In the genomic region with DNA sequence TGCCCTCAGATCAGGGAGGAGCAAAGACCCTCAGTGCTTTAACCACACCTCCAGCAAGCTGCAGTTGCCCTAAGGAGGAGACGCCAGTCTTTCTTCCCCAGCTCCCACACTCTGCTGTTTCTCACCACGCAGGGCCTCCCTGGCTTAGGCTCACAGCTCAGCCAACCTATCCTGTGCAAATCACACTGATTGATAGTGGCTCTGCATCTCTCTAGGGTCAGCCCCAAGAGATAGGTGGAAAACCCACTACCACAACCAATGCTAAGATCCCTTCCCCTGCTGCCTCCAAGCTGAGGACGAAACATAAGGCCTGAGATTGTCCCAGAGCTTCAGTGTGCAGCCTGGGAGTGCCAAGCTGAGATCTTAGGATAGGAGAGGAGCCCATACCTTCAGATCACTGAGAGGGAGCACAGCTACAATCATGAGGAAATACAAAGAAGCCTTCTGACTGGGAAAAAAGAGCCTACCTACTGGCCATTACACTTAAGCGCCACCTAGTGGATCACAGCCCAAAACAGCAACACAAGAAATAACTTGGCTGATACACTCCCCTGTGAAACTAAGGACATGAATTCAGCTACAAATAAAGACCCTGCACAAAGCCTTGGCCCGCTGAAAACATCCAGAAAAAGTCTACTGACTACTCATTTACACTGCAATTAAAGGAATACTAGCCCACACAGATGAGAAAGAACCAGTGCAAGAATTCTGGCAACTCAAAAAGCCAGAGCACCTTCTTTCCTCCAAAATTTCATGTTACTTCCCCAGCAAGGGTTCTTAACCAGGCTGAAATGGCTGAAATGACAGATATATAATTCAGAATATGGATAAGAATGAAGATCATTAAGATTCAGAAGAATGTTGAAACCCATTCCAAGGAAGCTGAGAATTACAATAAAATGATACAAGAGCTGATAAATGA, we compare ENCODE assay signal across 8 cellular contexts.
DNase-seq lines count a peak whose midpoint lies in the region; ATAC-seq, FAIRE-seq and TF ChIP-seq lines count a peak whose summit lies in the region.

No MANE protein-coding gene starts in this region.

- 36 to 41% methylated on average over 5 of the region's 5 CpGs for WGBS in pancreas, 2 donors
- WGBS in spleen, 5 donors = 47 to 57% (median 54%) methylated on average over 5 of the region's 5 CpGs

- no peaks in the 10 kb centered on the region for H3K27me3 ChIP-seq in pancreas
- H3K27me3 ChIP-seq in spleen (replicated peaks in 1 of 7) = no peaks in the 10 kb centered on the region

- H3K4me1 ChIP-seq in pancreas (no peaks in the 10 kb centered on the region), spleen (no peaks in the 10 kb centered on the region)

- FAIRE-seq in pancreas (lab: Jason Lieb, UNC) = no peak

- H3K9me3 ChIP-seq in pancreas = no peaks in the 10 kb centered on the region
- H3K9me3 ChIP-seq in spleen = peaks cover 0 to 6% (median 0%) of the 10 kb centered on the region in 8 donors

- H3K4me3 Mint-ChIP-seq in activated CD8-positive, alpha-beta memory T cell treated with anti-CD3 and anti-CD28 coated beads, Interleukin-2, amount 10 ng/mL, durations not matched to agents 7 days and 5 days = no peak overlapping the region

- CTCF ChIA-PET in activated CD8-positive, alpha-beta memory T cell treated with anti-CD3 and anti-CD28 coated beads, Interleukin-2, amount 10 ng/mL, durations not matched to agents 7 days and 5 days (lab: Charles Lee) = interaction anchor here (0.9 to 1.8 kb wide), 4 partner anchors 8 to 356 kb away, joined by 3 to 7 read pairs (median 4); no protein-coding TSS in a partner anchor

- H3K4me3 ChIP-seq in pancreas = no peak overlapping the region
- H3K4me3 ChIP-seq in spleen = no peak overlapping the region

- intact Hi-C loops in pancreas (cut with DNase I) (loop anchor here in 1 of 3 donors (10.0 kb wide), 1 partner anchor 358 kb away; no protein-coding TSS in a partner anchor), spleen (cut with DNase I; ENCODE audit: low total_unique reads) (no loop called here)

- H3K9me3 Mint-ChIP-seq in activated CD8-positive, alpha-beta memory T cell treated with anti-CD3 and anti-CD28 coated beads, Interleukin-2, amount 10 ng/mL, durations not matched to agents 7 days and 5 days (ENCODE audit: low read depth) = no peaks in the 10 kb centered on the region

- no peaks in the 10 kb centered on the region for H3K36me3 Mint-ChIP-seq in activated CD8-positive, alpha-beta memory T cell treated with anti-CD3 and anti-CD28 coated beads, Interleukin-2, amount 10 ng/mL, durations not matched to agents 7 days and 5 days

- TF ChIP-seq CTCF in LNCAP (IDR thresholded peaks at IDR 0.05) (peak; percentile 76), pancreas (IDR thresholded peaks at IDR 0.05) (peak in 3 of 4 donors; percentile 45 to 50 (median 47)), spleen (IDR thresholded peaks at IDR 0.05 in 8 of 11, conservative IDR thresholded peaks at IDR 0.05 in 3 of 11) (peak in 5 of 11 experiments; percentile 16 to 39 (median 33))

- no peak for ATAC-seq in activated CD8-positive, alpha-beta memory T cell treated with anti-CD3 and anti-CD28 coated beads, Interleukin-2, amount 10 ng/mL, durations not matched to agents 7 days and 5 days
- ATAC-seq in GM21717 (IDR thresholded peaks at IDR 0.05; ENCODE audit: unreplicated experiment) = peak; percentile 63
- peak in 3 of 4 donors; percentile 68 to 78 (median 73) for ATAC-seq in pancreas

- no peaks in the 10 kb centered on the region for H3K4me1 Mint-ChIP-seq in activated CD8-positive, alpha-beta memory T cell treated with anti-CD3 and anti-CD28 coated beads, Interleukin-2, amount 10 ng/mL, durations not matched to agents 7 days and 5 days

- no peak overlapping the region for H3K27ac ChIP-seq in pancreas
- H3K27ac ChIP-seq in spleen = no peak overlapping the region

- H3K36me3 ChIP-seq in pancreas (no peaks in the 10 kb centered on the region), spleen (no peaks in the 10 kb centered on the region)

- no peak overlapping the region for H3K27ac Mint-ChIP-seq in activated CD8-positive, alpha-beta memory T cell treated with anti-CD3 and anti-CD28 coated beads, Interleukin-2, amount 10 ng/mL, durations not matched to agents 7 days and 5 days

- peak; percentile 49 for DNase-seq in activated CD8-positive, alpha-beta memory T cell treated with anti-CD3 and anti-CD28 coated beads, Interleukin-2, amount 10 ng/mL, durations not matched to agents 7 days and 5 days
- DNase-seq in activated CD8-positive, alpha-beta memory T cell treated with anti-CD3 and anti-CD28 coated beads, Interleukin-2, amount 50 U/mL, for 4 hours = no peak
- DNase-seq in SKM-1 (lab: John Stamatoyannopoulos, UW; ENCODE audit: unreplicated experiment) = peak; percentile 33
- DNase-seq in fibroblast of gingiva (ENCODE audit: low read depth) = peak; percentile 70
- peak; percentile 9 to 46 (median 33) for DNase-seq in pancreas
- no peak for DNase-seq in spleen

- TF ChIP-seq POLR2A in spleen (IDR thresholded peaks at IDR 0.05) = no peak

- no peaks in the 10 kb centered on the region for H3K27me3 Mint-ChIP-seq in activated CD8-positive, alpha-beta memory T cell treated with anti-CD3 and anti-CD28 coated beads, Interleukin-2, amount 10 ng/mL, durations not matched to agents 7 days and 5 days

Comparison
In these comparisons a context has a peak if more than half of its experiments do, and no peak if none do; other contexts are left out.
1. DNase-seq: peak in activated CD8-positive, alpha-beta memory T cell treated with anti-CD3 and anti-CD28 coated beads, Interleukin-2, amount 10 ng/mL, durations not matched to agents 7 days and 5 days (single experiment), SKM-1 (single experiment), fibroblast of gingiva (single experiment) and pancreas (6 of 6); none in activated CD8-positive, alpha-beta memory T cell treated with anti-CD3 and anti-CD28 coated beads, Interleukin-2, amount 50 U/mL, for 4 hours (single experiment) and spleen (single experiment).